ENCODE assay signal across 4 cellular contexts in the genomic region with DNA sequence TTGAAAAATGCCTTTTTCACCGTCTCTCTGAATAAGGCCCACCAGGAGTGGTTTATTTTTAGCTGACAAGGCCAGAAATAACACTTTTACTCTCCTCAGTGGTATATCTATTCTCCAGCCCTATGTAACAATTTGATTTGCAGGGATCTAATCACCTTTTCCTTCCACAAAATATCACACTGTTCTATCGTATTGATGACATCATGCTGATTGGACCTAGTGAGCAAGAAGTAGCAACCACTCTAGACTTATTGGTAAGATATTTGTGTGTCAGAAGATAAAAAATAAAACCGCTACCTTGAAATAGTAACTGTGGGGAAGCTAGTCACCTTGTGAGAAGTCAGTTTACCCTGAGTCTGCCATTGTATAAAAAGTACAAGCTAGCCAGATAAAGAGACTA.
TF ChIP-seq lines count a peak whose summit lies in the region.

No MANE protein-coding gene starts in this region.

TF ChIP-seq in HepG2, 621 proteins besides CTCF, POLR2A, EP300 and RAD21:
- TF ChIP-seq ZBTB42 (CRISPR knock-in tag; IDR thresholded peaks at IDR 0.05) (no peak), TARDBP (CRISPR knock-in tag; IDR thresholded peaks at IDR 0.05) (no peak), ZNF670 (CRISPR knock-in tag; IDR thresholded peaks at IDR 0.05; ENCODE audit: borderline replicate concordance) (no peak), MAFK (conservative IDR thresholded peaks at IDR 0.05 in 1 of 2, IDR thresholded peaks at IDR 0.05 in 1 of 2; ENCODE audit: low read length in 2 of 2) (peak in 1 of 2 experiments; percentile 16; a peak in 1 of 4 replicates), ATF7 (IDR thresholded peaks at IDR 0.05) (peak; percentile 52; the same call in 1 of the 2 replicates), ATF7 (CRISPR knock-in tag; IDR thresholded peaks at IDR 0.05) (no peak), ZNF792 (CRISPR knock-in tag; IDR thresholded peaks at IDR 0.05) (no peak), KDM5A (IDR thresholded peaks at IDR 0.05; ENCODE audit: borderline replicate concordance, low read length) (no peak), TBL1XR1 (IDR thresholded peaks at IDR 0.05; ENCODE audit: borderline replicate concordance, low read length, partially characterized antibody) (no peak)
- TF ChIP-seq, protein P1, sequence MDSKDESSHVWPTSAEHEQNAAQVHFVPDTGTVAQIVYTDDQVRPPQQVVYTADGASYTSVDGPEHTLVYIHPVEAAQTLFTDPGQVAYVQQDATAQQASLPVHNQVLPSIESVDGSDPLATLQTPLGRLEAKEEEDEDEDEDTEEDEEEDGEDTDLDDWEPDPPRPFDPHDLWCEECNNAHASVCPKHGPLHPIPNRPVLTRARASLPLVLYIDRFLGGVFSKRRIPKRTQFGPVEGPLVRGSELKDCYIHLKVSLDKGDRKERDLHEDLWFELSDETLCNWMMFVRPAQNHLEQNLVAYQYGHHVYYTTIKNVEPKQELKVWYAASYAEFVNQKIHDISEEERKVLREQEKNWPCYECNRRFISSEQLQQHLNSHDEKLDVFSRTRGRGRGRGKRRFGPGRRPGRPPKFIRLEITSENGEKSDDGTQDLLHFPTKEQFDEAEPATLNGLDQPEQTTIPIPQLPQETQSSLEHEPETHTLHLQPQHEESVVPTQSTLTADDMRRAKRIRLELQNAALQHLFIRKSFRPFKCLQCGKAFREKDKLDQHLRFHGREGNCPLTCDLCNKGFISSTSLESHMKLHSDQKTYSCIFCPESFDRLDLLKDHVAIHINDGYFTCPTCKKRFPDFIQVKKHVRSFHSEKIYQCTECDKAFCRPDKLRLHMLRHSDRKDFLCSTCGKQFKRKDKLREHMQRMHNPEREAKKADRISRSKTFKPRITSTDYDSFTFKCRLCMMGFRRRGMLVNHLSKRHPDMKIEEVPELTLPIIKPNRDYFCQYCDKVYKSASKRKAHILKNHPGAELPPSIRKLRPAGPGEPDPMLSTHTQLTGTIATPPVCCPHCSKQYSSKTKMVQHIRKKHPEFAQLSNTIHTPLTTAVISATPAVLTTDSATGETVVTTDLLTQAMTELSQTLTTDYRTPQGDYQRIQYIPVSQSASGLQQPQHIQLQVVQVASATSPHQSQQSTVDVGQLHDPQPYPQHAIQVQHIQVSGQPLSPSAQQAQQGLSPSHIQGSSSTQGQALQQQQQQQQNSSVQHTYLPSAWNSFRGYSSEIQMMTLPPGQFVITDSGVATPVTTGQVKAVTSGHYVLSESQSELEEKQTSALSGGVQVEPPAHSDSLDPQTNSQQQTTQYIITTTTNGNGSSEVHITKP (CRISPR knock-in tag; IDR thresholded peaks at IDR 0.05; ENCODE audit: low read depth): no peak

TF ChIP-seq in IMR-90, 13 proteins besides CTCF, POLR2A, EP300 and RAD21:
- TF ChIP-seq RFX5 (IDR thresholded peaks at IDR 0.05; ENCODE audit: low read depth, low read length): no peak
- no peak for TF ChIP-seq CEBPB (IDR thresholded peaks at IDR 0.05; ENCODE audit: low read depth, low read length)
- 0 out of 2 replicates have a peak, but pooled peaks have one; percentile 9 for TF ChIP-seq MAFK (IDR thresholded peaks at IDR 0.05; ENCODE audit: low read depth, low read length)
- TF ChIP-seq BHLHE40 (IDR thresholded peaks at IDR 0.05; ENCODE audit: low read depth, low read length): no peak

TF ChIP-seq in GM12878, 131 proteins besides CTCF, POLR2A, EP300 and RAD21:
- TF ChIP-seq SIN3A (IDR thresholded peaks at IDR 0.05; ENCODE audit: low read depth, low read length) (no peak), RBBP5 (conservative IDR thresholded peaks at IDR 0.05) (no peak), NFIC (IDR thresholded peaks at IDR 0.05; ENCODE audit: low read depth, low read length) (no peak), BACH1 (IDR thresholded peaks at IDR 0.05; ENCODE audit: borderline replicate concordance) (no peak), SIX5 (IDR thresholded peaks at IDR 0.05; ENCODE audit: low read depth, low read length, severe bottlenecking) (no peak), WRNIP1 (IDR thresholded peaks at IDR 0.05; ENCODE audit: borderline replicate concordance, low read depth, low read length) (no peak), SREBF1 (IDR thresholded peaks at IDR 0.05; ENCODE audit: low read length) (no peak), PAX8 (IDR thresholded peaks at IDR 0.05) (no peak), ESRRA (IDR thresholded peaks at IDR 0.05; ENCODE audit: low read length) (no peak), BRCA1 (IDR thresholded peaks at IDR 0.05; ENCODE audit: low read depth, low read length) (no peak), MEF2B (IDR thresholded peaks at IDR 0.05; ENCODE audit: partially characterized antibody, poor library complexity, severe bottlenecking) (no peak), JUNB (IDR thresholded peaks at IDR 0.05) (no peak)
- TF ChIP-seq, protein P2, sequence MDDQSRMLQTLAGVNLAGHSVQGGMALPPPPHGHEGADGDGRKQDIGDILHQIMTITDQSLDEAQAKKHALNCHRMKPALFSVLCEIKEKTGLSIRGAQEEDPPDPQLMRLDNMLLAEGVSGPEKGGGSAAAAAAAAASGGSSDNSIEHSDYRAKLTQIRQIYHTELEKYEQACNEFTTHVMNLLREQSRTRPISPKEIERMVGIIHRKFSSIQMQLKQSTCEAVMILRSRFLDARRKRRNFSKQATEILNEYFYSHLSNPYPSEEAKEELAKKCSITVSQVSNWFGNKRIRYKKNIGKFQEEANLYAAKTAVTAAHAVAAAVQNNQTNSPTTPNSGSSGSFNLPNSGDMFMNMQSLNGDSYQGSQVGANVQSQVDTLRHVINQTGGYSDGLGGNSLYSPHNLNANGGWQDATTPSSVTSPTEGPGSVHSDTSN (IDR thresholded peaks at IDR 0.05; ENCODE audit: insufficient replicate concordance, low read depth, low read length): no peak

TF ChIP-seq in SK-N-SH, 30 proteins besides CTCF, POLR2A, EP300 and RAD21:
- TF ChIP-seq GABPA (IDR thresholded peaks at IDR 0.05; ENCODE audit: low read depth) (no peak), SMC3 (IDR thresholded peaks at IDR 0.05; ENCODE audit: low read depth, low read length) (no peak), CHD2 (IDR thresholded peaks at IDR 0.05; ENCODE audit: low read length, partially characterized antibody) (no peak), MEF2A (IDR thresholded peaks at IDR 0.05; ENCODE audit: borderline replicate concordance, low read depth) (no peak), FOSL2 (IDR thresholded peaks at IDR 0.05; ENCODE audit: borderline replicate concordance, low read depth) (no peak), TEAD4 (IDR thresholded peaks at IDR 0.05; ENCODE audit: borderline replicate concordance, insufficient read depth) (no peak), POLR2AphosphoS5 (IDR thresholded peaks at IDR 0.05; ENCODE audit: low read depth, low read length) (no peak), FOXJ3 (CRISPR knock-in tag; IDR thresholded peaks at IDR 0.05) (no peak), JUND (IDR thresholded peaks at IDR 0.05) (no peak), FOXM1 (IDR thresholded peaks at IDR 0.05; ENCODE audit: low read depth) (no peak), RXRA (IDR thresholded peaks at IDR 0.05; ENCODE audit: borderline replicate concordance, low read depth) (no peak), YY1 (IDR thresholded peaks at IDR 0.05; ENCODE audit: low read depth) (no peak), TCF12 (IDR thresholded peaks at IDR 0.05) (no peak)
- TF ChIP-seq, protein P3, sequence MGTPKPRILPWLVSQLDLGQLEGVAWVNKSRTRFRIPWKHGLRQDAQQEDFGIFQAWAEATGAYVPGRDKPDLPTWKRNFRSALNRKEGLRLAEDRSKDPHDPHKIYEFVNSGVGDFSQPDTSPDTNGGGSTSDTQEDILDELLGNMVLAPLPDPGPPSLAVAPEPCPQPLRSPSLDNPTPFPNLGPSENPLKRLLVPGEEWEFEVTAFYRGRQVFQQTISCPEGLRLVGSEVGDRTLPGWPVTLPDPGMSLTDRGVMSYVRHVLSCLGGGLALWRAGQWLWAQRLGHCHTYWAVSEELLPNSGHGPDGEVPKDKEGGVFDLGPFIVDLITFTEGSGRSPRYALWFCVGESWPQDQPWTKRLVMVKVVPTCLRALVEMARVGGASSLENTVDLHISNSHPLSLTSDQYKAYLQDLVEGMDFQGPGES (IDR thresholded peaks at IDR 0.05; ENCODE audit: low read depth, low read length): no peak
- TF ChIP-seq, protein P4, sequence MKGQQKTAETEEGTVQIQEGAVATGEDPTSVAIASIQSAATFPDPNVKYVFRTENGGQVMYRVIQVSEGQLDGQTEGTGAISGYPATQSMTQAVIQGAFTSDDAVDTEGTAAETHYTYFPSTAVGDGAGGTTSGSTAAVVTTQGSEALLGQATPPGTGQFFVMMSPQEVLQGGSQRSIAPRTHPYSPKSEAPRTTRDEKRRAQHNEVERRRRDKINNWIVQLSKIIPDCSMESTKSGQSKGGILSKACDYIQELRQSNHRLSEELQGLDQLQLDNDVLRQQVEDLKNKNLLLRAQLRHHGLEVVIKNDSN (IDR thresholded peaks at IDR 0.05; ENCODE audit: borderline replicate concordance, low read depth): no peak
- TF ChIP-seq, protein P5, sequence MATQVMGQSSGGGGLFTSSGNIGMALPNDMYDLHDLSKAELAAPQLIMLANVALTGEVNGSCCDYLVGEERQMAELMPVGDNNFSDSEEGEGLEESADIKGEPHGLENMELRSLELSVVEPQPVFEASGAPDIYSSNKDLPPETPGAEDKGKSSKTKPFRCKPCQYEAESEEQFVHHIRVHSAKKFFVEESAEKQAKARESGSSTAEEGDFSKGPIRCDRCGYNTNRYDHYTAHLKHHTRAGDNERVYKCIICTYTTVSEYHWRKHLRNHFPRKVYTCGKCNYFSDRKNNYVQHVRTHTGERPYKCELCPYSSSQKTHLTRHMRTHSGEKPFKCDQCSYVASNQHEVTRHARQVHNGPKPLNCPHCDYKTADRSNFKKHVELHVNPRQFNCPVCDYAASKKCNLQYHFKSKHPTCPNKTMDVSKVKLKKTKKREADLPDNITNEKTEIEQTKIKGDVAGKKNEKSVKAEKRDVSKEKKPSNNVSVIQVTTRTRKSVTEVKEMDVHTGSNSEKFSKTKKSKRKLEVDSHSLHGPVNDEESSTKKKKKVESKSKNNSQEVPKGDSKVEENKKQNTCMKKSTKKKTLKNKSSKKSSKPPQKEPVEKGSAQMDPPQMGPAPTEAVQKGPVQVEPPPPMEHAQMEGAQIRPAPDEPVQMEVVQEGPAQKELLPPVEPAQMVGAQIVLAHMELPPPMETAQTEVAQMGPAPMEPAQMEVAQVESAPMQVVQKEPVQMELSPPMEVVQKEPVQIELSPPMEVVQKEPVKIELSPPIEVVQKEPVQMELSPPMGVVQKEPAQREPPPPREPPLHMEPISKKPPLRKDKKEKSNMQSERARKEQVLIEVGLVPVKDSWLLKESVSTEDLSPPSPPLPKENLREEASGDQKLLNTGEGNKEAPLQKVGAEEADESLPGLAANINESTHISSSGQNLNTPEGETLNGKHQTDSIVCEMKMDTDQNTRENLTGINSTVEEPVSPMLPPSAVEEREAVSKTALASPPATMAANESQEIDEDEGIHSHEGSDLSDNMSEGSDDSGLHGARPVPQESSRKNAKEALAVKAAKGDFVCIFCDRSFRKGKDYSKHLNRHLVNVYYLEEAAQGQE (IDR thresholded peaks at IDR 0.05; ENCODE audit: low read depth, low read length): no peak
